8 cellular contexts compared by ENCODE assay signal in the genomic region with DNA sequence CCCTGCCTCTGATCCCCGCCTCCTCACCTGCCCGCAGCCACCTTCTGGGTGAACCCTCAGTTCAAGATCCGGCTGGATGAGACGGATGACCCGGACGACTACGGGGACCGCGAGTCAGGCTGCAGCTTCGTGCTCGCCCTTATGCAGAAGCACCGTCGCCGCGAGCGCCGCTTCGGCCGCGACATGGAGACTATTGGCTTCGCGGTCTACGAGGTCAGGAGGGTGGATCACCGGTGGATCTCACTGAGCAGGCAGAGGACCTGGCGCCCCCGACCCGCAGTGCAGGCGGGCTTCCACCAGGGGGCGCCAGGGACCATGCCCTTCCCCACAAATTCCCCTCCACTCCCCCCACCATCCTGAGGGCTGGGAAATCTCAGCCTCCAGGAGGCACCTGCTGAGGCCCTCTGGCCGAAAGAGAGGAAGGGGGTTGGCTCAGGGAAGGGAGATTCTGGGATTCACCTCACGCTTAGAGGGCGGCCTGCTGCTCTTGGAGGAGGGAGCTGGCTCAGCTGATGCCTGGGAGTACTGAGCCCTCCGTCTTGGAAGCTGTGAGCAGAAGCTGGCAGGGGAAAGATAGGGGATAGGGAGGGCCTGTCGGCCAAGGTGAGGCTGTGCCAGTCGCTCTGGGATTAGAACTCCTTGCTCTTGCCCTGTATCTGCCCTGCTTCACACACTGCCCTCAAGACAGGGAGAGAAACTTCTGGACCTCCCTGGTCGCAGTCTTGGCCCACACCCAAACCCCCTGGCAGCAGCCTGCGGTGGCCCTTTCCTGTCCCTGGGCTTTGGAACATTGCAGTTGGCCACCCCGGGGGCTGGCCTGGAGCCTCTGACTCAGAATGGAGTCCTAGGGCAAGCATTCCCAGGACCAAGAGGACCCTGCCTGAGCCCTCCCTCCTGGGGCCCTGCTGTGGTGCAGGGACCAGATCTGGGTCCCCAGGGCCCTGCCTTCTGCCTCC. TPM values are rescaled to one million over a fixed set of nuclear protein-coding genes. Genes with fewer than 3 reads are reported as not detected.
DNase-seq lines count a peak whose midpoint lies in the region; ATAC-seq and TF ChIP-seq lines count a peak whose summit lies in the region.

No MANE protein-coding gene starts in this region.

- DNase-seq in 8988T (peak; percentile 90), GM04504 (ENCODE audit: low read depth) (peak; percentile 3), NCI-H82 (lab: John Stamatoyannopoulos, UW) (peak; percentile 79), head of caudate nucleus (peak in 32 of 42 donors; percentile 15 to 73 (median 39)), progenitor cell of endocrine pancreas (ENCODE audit: low spot score, unreplicated experiment) (peak; percentile 43)
- DNase-seq in activated naive CD4-positive, alpha-beta T cell treated with Interleukin-2 at 50 U/mL for 16 hours, result peak; percentile 46

- peaks cover 21% of the 10 kb centered on the region for H3K36me3 Mint-ChIP-seq in progenitor cell of endocrine pancreas (ENCODE audit: insufficient read depth)

- H3K27ac Mint-ChIP-seq in progenitor cell of endocrine pancreas, result no peak overlapping the region

- no peak for TF ChIP-seq POLR2A in GM18505 (IDR thresholded peaks at IDR 0.05; ENCODE audit: borderline replicate concordance, extremely low read depth, insufficient read depth, insufficient read length)

- peak; percentile 83 for TF ChIP-seq CTCF in progenitor cell of endocrine pancreas (IDR thresholded peaks at IDR 0.05; ENCODE audit: unreplicated experiment)

- peaks cover 3% of the 10 kb centered on the region for H3K4me1 Mint-ChIP-seq in progenitor cell of endocrine pancreas (ENCODE audit: low read depth)

- no peaks in the 10 kb centered on the region for H3K27me3 Mint-ChIP-seq in progenitor cell of endocrine pancreas

- H3K4me3 Mint-ChIP-seq in progenitor cell of endocrine pancreas (ENCODE audit: low read depth), result no peak overlapping the region

- H3K9me3 Mint-ChIP-seq in progenitor cell of endocrine pancreas (ENCODE audit: low read depth), result no peaks in the 10 kb centered on the region

- ATAC-seq in GM21717 (IDR thresholded peaks at IDR 0.05; ENCODE audit: unreplicated experiment) (no peak), GM18505 (IDR thresholded peaks at IDR 0.05; ENCODE audit: unreplicated experiment) (no peak)

- intact Hi-C loops in head of caudate nucleus (cut with DNase I), result no loop called here

RNA-seq across cellular contexts. Expression of a gene that starts 23.2 kb away (rescaled TPM):
- total RNA-seq in progenitor cell of endocrine pancreas, result 239 and 245 TPM in 2 replicates

RNA-seq across cellular contexts. Expression of a gene that starts 34.9 kb away (rescaled TPM):
- not detected in 2 replicates for total RNA-seq in progenitor cell of endocrine pancreas

RNA-seq across cellular contexts. Expression of a gene that starts 56.8 kb away (rescaled TPM):
- 24.4 and 27.4 TPM in 2 replicates for total RNA-seq in progenitor cell of endocrine pancreas

Comparison
In these comparisons a context has a peak if more than half of its experiments do, and no peak if none do; other contexts are left out.
1. DNase-seq: peak in every context shown above with its lines; median percentile 90 in 8988T; 79 in NCI-H82; 46 in activated naive CD4-positive, alpha-beta T cell treated with Interleukin-2 at 50 U/mL for 16 hours; 43 in progenitor cell of endocrine pancreas; 39 in head of caudate nucleus; 3 in GM04504.